In genomic region chr4:174449152-174449551, GRCh38 we compare ENCODE assay signal across 23 cellular contexts.
"Had no signal": no experiment of that assay in that cellular context is flagged by ENCODE, and none has a peak within 500 bp of the region (broad histone marks: within the 10 kb centered on the region; RNA-seq: fewer than 3 reads in every experiment).

No MANE protein-coding gene starts in this region.

- H3K27ac ChIP-seq: SJSA1, SK-N-MC had no signal

- H3K9me3 ChIP-seq: MG63 had no signal

- H3K27me3 ChIP-seq: MG63, SJSA1 had no signal

- DNase-seq: IMR-90, Karpas-422, KG1, MG63, NCI-H1092, NCI-H1105 treated with DMSO at 0.1 percent for 48 hours, NCI-H1417 treated with DMSO at 0.1 percent for 48 hours, NCI-H146, NCI-H1694 treated with DMSO at 0.1 percent for 48 hours, NCI-H2029, NCI-H2081 treated with DMSO at 0.1 percent for 48 hours, NCI-H2171, NCI-H226, NCI-H446, NCI-H510A, NCI-H524 treated with DMSO at 0.1 percent for 48 hours, NCI-H69, NCI-H774, Right ventricle myocardium superior, RPMI8226, SIG-M5 had no signal

- H3K36me3 ChIP-seq: MG63, SJSA1 had no signal

- H3K4me1 ChIP-seq: SJSA1 had no signal

- H3K4me3 ChIP-seq: MG63, SJSA1, SK-N-MC had no signal
